ENCODE assay signal across 2 cellular contexts in genomic region chr11:123653997-123654565, GRCh38.
A peak's percentile ranks its signal among the peaks of the same experiment; 100 is the strongest.
TF ChIP-seq lines count a peak whose summit lies in the region.

No MANE protein-coding gene starts in this region.

TF ChIP-seq in HCT116, 20 proteins besides CTCF, POLR2A, EP300 and RAD21 (continued from another document):
- TF ChIP-seq REST (IDR thresholded peaks at IDR 0.05; ENCODE audit: low read depth) = peak; percentile 74

TF ChIP-seq in SK-N-SH, 30 proteins besides CTCF, POLR2A, EP300 and RAD21 (continued from another document):
- peak; percentile 98 for TF ChIP-seq REST (IDR thresholded peaks at IDR 0.05; ENCODE audit: low read depth, low read length)
- no peak for TF ChIP-seq JUND (IDR thresholded peaks at IDR 0.05)
